Comparison of ENCODE assay signal across 21 cellular contexts in genomic region chr1:157371211-157371610, GRCh38.
"Had no signal": no experiment of that assay in that cellular context is flagged by ENCODE, and none has a peak within 500 bp of the region (broad histone marks: within the 10 kb centered on the region; RNA-seq: fewer than 3 reads in every experiment).

No MANE protein-coding gene starts in this region.

- ATAC-seq: activated CD4-positive, CD25-positive, alpha-beta regulatory T cell treated with anti-CD3 and anti-CD28 coated beads, Interleukin-2, amount 50 U/mL, for 24 hours; activated CD8-positive, alpha-beta T cell treated with anti-CD3 and anti-CD28 coated beads, Interleukin-2, amount 10 ng/mL, durations not matched to agents 7 days and 5 days had no signal

- H3K4me1 ChIP-seq: breast epithelium had no signal

- H3K4me3 ChIP-seq: breast epithelium, Peyer's patch had no signal

- H3K27me3 ChIP-seq: breast epithelium, Peyer's patch had no signal

- H3K27ac ChIP-seq: breast epithelium, Peyer's patch had no signal

- H3K9me3 ChIP-seq: breast epithelium, Peyer's patch had no signal

- DNase-seq: activated CD4-positive, alpha-beta T cell treated with anti-CD3 and anti-CD28 coated beads for 48 hours; activated CD4-positive, alpha-beta T cell treated with anti-CD3 and anti-CD28 coated beads, Interleukin-2, amount 50 U/mL, for 4 hours; activated CD8-positive, alpha-beta memory T cell treated with anti-CD3 and anti-CD28 coated beads, Interleukin-2, amount 50 U/mL, for 48 hours; activated CD8-positive, alpha-beta T cell treated with anti-CD3 and anti-CD28 coated beads, Interleukin-2, amount 10 ng/mL, durations not matched to agents 7 days and 5 days; activated naive CD4-positive, alpha-beta T cell treated with anti-CD3 and anti-CD28 coated beads, Interleukin-2, amount 50 U/mL, for 16 hours; activated naive CD8-positive, alpha-beta T cell treated with anti-CD3 and anti-CD28 coated beads, Interleukin-2, amount 10 ng/mL, durations not matched to agents 7 days and 5 days; activated T-cell treated with anti-CD3 and anti-CD28 coated beads, Interleukin-2, amount 50 U/mL, for 1 hour; aorta; caudate nucleus; Kasumi-1; NCI-H1092; NCI-H1417; NCI-H1930; NCI-H2171; NCI-H2227 treated with DMSO at 0.1 percent for 48 hours; NCI-H526; NCI-H774; Peyer's patch; SHP77 had no signal

- H3K36me3 ChIP-seq: breast epithelium, Peyer's patch had no signal
